Comparison of ENCODE assay signal across 17 cellular contexts in genomic region chr1:28209700-28210099, GRCh38.
"Had no signal": no experiment of that assay in that cellular context is flagged by ENCODE, and none has a peak within 500 bp of the region (broad histone marks: within the 10 kb centered on the region; RNA-seq: fewer than 3 reads in every experiment).

No MANE protein-coding gene starts in this region.

- H3K27me3 Mint-ChIP-seq: activated CD4-positive, alpha-beta memory T cell treated with anti-CD3 and anti-CD28 coated beads for 36 hours; activated naive CD8-positive, alpha-beta T cell treated with anti-CD3 and anti-CD28 coated beads, Interleukin-2, amount 10 ng/mL, durations not matched to agents 7 days and 5 days; progenitor cell of endocrine pancreas; stimulated activated naive CD8-positive, alpha-beta T cell treated with anti-CD3 and anti-CD28 coated beads, Interleukin-15, amount 100 ng/mL, for 72 hours had no signal

- H3K27ac ChIP-seq: foreskin keratinocyte, lower lobe of right lung, skin epidermis, upper lobe of right lung had no signal

- H3K27me3 ChIP-seq: foreskin keratinocyte, upper lobe of right lung had no signal

- H3K4me1 Mint-ChIP-seq: stimulated activated naive CD8-positive, alpha-beta T cell treated with anti-CD3 and anti-CD28 coated beads, Interleukin-15, amount 100 ng/mL, for 72 hours had no signal

- DNase-seq: activated CD4-positive, alpha-beta memory T cell treated with anti-CD3 and anti-CD28 coated beads for 36 hours; activated CD4-positive, alpha-beta T cell treated with anti-CD3 and anti-CD28 coated beads for 4 hours; activated naive CD4-positive, alpha-beta T cell treated with Interleukin-2 at 50 U/mL for 16 hours; activated naive CD8-positive, alpha-beta T cell treated with anti-CD3 and anti-CD28 coated beads, Interleukin-2, amount 10 ng/mL, durations not matched to agents 7 days and 5 days; activated T-cell treated with anti-CD3 and anti-CD28 coated beads, Interleukin-2, amount 50 U/mL, for 1 hour; foreskin keratinocyte; islet precursor cell; left colon; lower lobe of right lung; right cardiac atrium; stimulated activated CD4-positive, alpha-beta T cell treated with anti-CD3 and anti-CD28 coated beads, Interleukin-2, amount 100 ng/mL, for 48 hours; stimulated activated naive CD8-positive, alpha-beta T cell treated with anti-CD3 and anti-CD28 coated beads, Interleukin-15, amount 100 ng/mL, for 72 hours; T-helper 2 cell; upper lobe of right lung had no signal

- H3K4me3 ChIP-seq: lower lobe of right lung, skin epidermis, upper lobe of right lung had no signal

- H3K9me3 ChIP-seq: lower lobe of right lung, upper lobe of right lung had no signal

- H3K4me1 ChIP-seq: foreskin keratinocyte, upper lobe of right lung had no signal

- H3K27ac Mint-ChIP-seq: activated CD4-positive, alpha-beta memory T cell treated with anti-CD3 and anti-CD28 coated beads for 36 hours; activated naive CD8-positive, alpha-beta T cell treated with anti-CD3 and anti-CD28 coated beads, Interleukin-2, amount 10 ng/mL, durations not matched to agents 7 days and 5 days; activated T-helper 2 cell treated with anti-CD3 and anti-CD28 coated beads, Interferon-gamma antibody, Interleukin-2, Interleukin-4, amounts not matched to agents 10 μg/mL and 5 μg/mL and 100 μg/mL, durations not matched to agents 14 hours and 24 hours and 36 hours; progenitor cell of endocrine pancreas; stimulated activated naive CD8-positive, alpha-beta T cell treated with anti-CD3 and anti-CD28 coated beads, Interleukin-15, amount 100 ng/mL, for 72 hours had no signal

- H3K9me3 Mint-ChIP-seq: activated CD4-positive, alpha-beta memory T cell treated with anti-CD3 and anti-CD28 coated beads for 36 hours; activated naive CD8-positive, alpha-beta T cell treated with anti-CD3 and anti-CD28 coated beads, Interleukin-2, amount 10 ng/mL, durations not matched to agents 7 days and 5 days; activated T-helper 2 cell treated with anti-CD3 and anti-CD28 coated beads, Interferon-gamma antibody, Interleukin-2, Interleukin-4, amounts not matched to agents 10 μg/mL and 5 μg/mL and 100 μg/mL, durations not matched to agents 14 hours and 24 hours and 36 hours; stimulated activated naive CD8-positive, alpha-beta T cell treated with anti-CD3 and anti-CD28 coated beads, Interleukin-15, amount 100 ng/mL, for 72 hours had no signal

- H3K4me3 Mint-ChIP-seq: activated CD4-positive, alpha-beta memory T cell treated with anti-CD3 and anti-CD28 coated beads for 36 hours; activated naive CD8-positive, alpha-beta T cell treated with anti-CD3 and anti-CD28 coated beads, Interleukin-2, amount 10 ng/mL, durations not matched to agents 7 days and 5 days; stimulated activated naive CD8-positive, alpha-beta T cell treated with anti-CD3 and anti-CD28 coated beads, Interleukin-15, amount 100 ng/mL, for 72 hours had no signal
